19 cellular contexts compared by ENCODE assay signal in genomic region chr15:56232058-56232457, GRCh38.
"Had no signal": no experiment of that assay in that cellular context is flagged by ENCODE, and none has a peak within 500 bp of the region (broad histone marks: within the 10 kb centered on the region; RNA-seq: fewer than 3 reads in every experiment).

No MANE protein-coding gene starts in this region.

- H3K4me1 ChIP-seq: breast epithelium, left lung had no signal

- H3K4me3 ChIP-seq: adrenal gland, breast epithelium, coronary artery, left lung had no signal

- H3K36me3 ChIP-seq: adrenal gland, breast epithelium had no signal

- H3K27ac ChIP-seq: adrenal gland, breast epithelium, coronary artery, left lung, VCaP had no signal

- H3K27ac Mint-ChIP-seq: activated naive CD4-positive, alpha-beta T cell treated with anti-CD3 and anti-CD28 coated beads, Interleukin-2, amount 50 U/mL, for 72 hours had no signal

- ATAC-seq: activated naive CD4-positive, alpha-beta T cell treated with anti-CD3 and anti-CD28 coated beads, Interleukin-2, amount 50 U/mL, for 72 hours; left lung; stimulated activated naive CD8-positive, alpha-beta T cell treated with anti-CD3 and anti-CD28 coated beads, Interleukin-15, Interleukin-2, amounts not matched to agents 100 U/mL and 50 U/mL, for 24 hours had no signal

- H3K27me3 ChIP-seq: adrenal gland, breast epithelium, left lung had no signal

- DNase-seq: activated CD4-positive, alpha-beta T cell treated with anti-CD3 and anti-CD28 coated beads, Interleukin-2, amount 50 U/mL, for 1 hour; activated CD4-positive, CD25-positive, alpha-beta regulatory T cell treated with anti-CD3 and anti-CD28 coated beads, Interleukin-2, amount 50 U/mL, for 72 hours; activated CD8-positive, alpha-beta memory T cell treated with anti-CD3 and anti-CD28 coated beads, Interleukin-2, amount 50 U/mL, for 48 hours; activated effector memory CD4-positive, alpha-beta T cell treated with Interleukin-2 at 50 U/mL for 16 hours; activated T-cell treated with anti-CD3 and anti-CD28 coated beads, Interleukin-2, amount 50 U/mL, for 48 hours; adrenal gland; hypothalamus; islet precursor cell; left lung; occipital lobe; stimulated activated CD4-positive, alpha-beta T cell treated with anti-CD3 and anti-CD28 coated beads, Interleukin-12 subunit alpha, Interleukin-12 subunit beta, amount 100 ng/mL, for 4 hours; stimulated activated CD4-positive, alpha-beta T cell treated with anti-CD3 and anti-CD28 coated beads, Interleukin-1b, Interleukin-23, amount 100 ng/mL, for 48 hours; stimulated activated naive CD8-positive, alpha-beta T cell treated with anti-CD3 and anti-CD28 coated beads, Interleukin-15, Interleukin-2, amounts not matched to agents 100 U/mL and 50 U/mL, for 24 hours; substantia nigra; trophoblast cell had no signal
